In genomic region chr1:1755852-1756251, GRCh38 we compare ENCODE assay signal across 2 cellular contexts.
A peak's percentile ranks its signal among the peaks of the same experiment; 100 is the strongest.
TF ChIP-seq lines count a peak whose summit lies in the region.

No MANE protein-coding gene starts in this region.

TF ChIP-seq in IMR-90, 13 proteins besides CTCF, POLR2A, EP300 and RAD21:
- no peak for TF ChIP-seq ELK1 (IDR thresholded peaks at IDR 0.05; ENCODE audit: borderline replicate concordance, low read depth, low read length)
- TF ChIP-seq BHLHE40 (IDR thresholded peaks at IDR 0.05; ENCODE audit: low read depth, low read length) = no peak
- TF ChIP-seq SMC3 (IDR thresholded peaks at IDR 0.05; ENCODE audit: low read depth, low read length) = no peak
- TF ChIP-seq RCOR1 (IDR thresholded peaks at IDR 0.05; ENCODE audit: insufficient replicate concordance, low read length) = no peak
- no peak for TF ChIP-seq MAZ (IDR thresholded peaks at IDR 0.05; ENCODE audit: borderline replicate concordance, low read depth, low read length)
- TF ChIP-seq RFX5 (IDR thresholded peaks at IDR 0.05; ENCODE audit: low read depth, low read length) = no peak
- no peak for TF ChIP-seq MAFK (IDR thresholded peaks at IDR 0.05; ENCODE audit: low read depth, low read length)
- TF ChIP-seq NFE2L2 (IDR thresholded peaks at IDR 0.05; ENCODE audit: low read depth, low read length) = no peak
- no peak for TF ChIP-seq CEBPB (IDR thresholded peaks at IDR 0.05; ENCODE audit: low read depth, low read length)
- TF ChIP-seq FOS (IDR thresholded peaks at IDR 0.05; ENCODE audit: low read depth, low read length) = no peak

TF ChIP-seq in HepG2, 621 proteins besides CTCF, POLR2A, EP300 and RAD21:
- peak; percentile 11 for TF ChIP-seq AGO2 (optimal IDR thresholded peaks at IDR 0.05; ENCODE audit: low read depth, low read length)
- TF ChIP-seq ZNF501 (CRISPR knock-in tag; IDR thresholded peaks at IDR 0.05) = no peak
- TF ChIP-seq THAP8 (CRISPR knock-in tag; IDR thresholded peaks at IDR 0.05; ENCODE audit: borderline replicate concordance) = no peak
- TF ChIP-seq ZSCAN30 (CRISPR knock-in tag; IDR thresholded peaks at IDR 0.05) = no peak
- no peak for TF ChIP-seq ZBTB2 (CRISPR knock-in tag; IDR thresholded peaks at IDR 0.05; ENCODE audit: low read depth)
- no peak for TF ChIP-seq NFYC (CRISPR knock-in tag; IDR thresholded peaks at IDR 0.05)
- TF ChIP-seq ZNF589 (CRISPR knock-in tag; conservative IDR thresholded peaks at IDR 0.05) = no peak
